Comparison of ENCODE assay signal across 17 cellular contexts in the genomic region with DNA sequence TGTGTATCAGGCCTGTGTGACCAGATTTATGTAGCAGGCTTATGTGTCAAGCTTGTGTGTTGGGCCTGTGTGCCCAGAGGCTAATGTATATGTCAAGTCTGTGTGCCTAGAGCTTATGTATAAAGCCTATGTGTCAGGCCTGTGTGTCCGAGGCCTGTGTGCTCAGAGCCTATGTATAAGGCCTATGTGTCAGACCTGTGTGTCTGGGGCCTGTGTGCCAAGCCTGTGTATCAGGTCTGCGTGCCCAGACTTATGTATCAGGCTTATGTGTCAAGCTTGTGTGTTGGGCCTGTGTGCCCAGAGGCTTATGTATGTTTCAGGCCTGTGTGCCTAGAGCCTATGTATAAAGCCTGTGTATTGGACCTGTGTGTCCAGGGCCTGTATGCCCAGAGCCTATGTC.
DNase-seq lines count a peak whose midpoint lies in the region; ATAC-seq and TF ChIP-seq lines count a peak whose summit lies in the region.
"Had no signal": no experiment of that assay in that cellular context is flagged by ENCODE, and none has a peak within 500 bp of the region (broad histone marks: within the 10 kb centered on the region; RNA-seq: fewer than 3 reads in every experiment).

No MANE protein-coding gene starts in this region.

- no peak for DNase-seq in lower lobe of right lung
- no peak for DNase-seq in upper lobe of left lung
- DNase-seq in substantia nigra (lab: John Stamatoyannopoulos, UW), result no peak
- no peak for DNase-seq in Right ventricle myocardium superior
- DNase-seq: AML-193; C1 segment of cervical spinal cord; CD8-positive, alpha-beta T cell; GDM1; HFFc6; Kasumi-1; NCI-H1694 treated with DMSO at 0.1 percent for 48 hours; NCI-H2081 treated with DMSO at 0.1 percent for 48 hours; NCI-H2171 treated with DMSO at 0.1 percent for 48 hours; NCI-H526 had no signal

- H3K4me1 ChIP-seq in lower lobe of right lung (no peaks in the 10 kb centered on the region), upper lobe of left lung (no peaks in the 10 kb centered on the region)

- whole genome bisulfite sequencing in upper lobe of left lung, 2 donors, result 88 to 93% methylated on average over 2 of the region's 2 CpGs

- intact Hi-C loops in lower lobe of right lung (cut with DNase I), result no loop called here
- intact Hi-C loops in Right ventricle myocardium superior (cut with DNase I), result no loop called here

- H3K27ac ChIP-seq in 22Rv1 (peak overlapping the region; percentile 17; the same call in 1 of the 2 replicates), VCaP (peak overlapping the region; percentile 50; the same call in 1 of the 2 replicates), lower lobe of right lung (no peak overlapping the region), upper lobe of left lung (no peak overlapping the region), substantia nigra (ENCODE audit: low read depth, low read length, poor library complexity, severe bottlenecking) (no peak overlapping the region)

- H3K36me3 ChIP-seq in lower lobe of right lung, result no peaks in the 10 kb centered on the region
- no peaks in the 10 kb centered on the region for H3K36me3 ChIP-seq in upper lobe of left lung

- no peak for TF ChIP-seq POLR2A in upper lobe of left lung (IDR thresholded peaks at IDR 0.05)

- no peak for TF ChIP-seq CTCF in 22Rv1 (IDR thresholded peaks at IDR 0.05)
- no peak for TF ChIP-seq CTCF in VCaP (conservative IDR thresholded peaks at IDR 0.05)
- TF ChIP-seq CTCF in lower lobe of right lung (IDR thresholded peaks at IDR 0.05), result no peak
- TF ChIP-seq CTCF in upper lobe of left lung (IDR thresholded peaks at IDR 0.05), result no peak

- ATAC-seq in lower lobe of right lung (peak; percentile 11 to 22), upper lobe of left lung (ENCODE audit: low FRiP score in 2 of 2) (peak; percentile 10 to 41), GM18867 (IDR thresholded peaks at IDR 0.05; ENCODE audit: unreplicated experiment) (no peak), Right ventricle myocardium superior (ENCODE audit: poor library complexity) (no peak)
- ATAC-seq: CD8-positive, alpha-beta T cell had no signal

- no peak for TF ChIP-seq EP300 in upper lobe of left lung (IDR thresholded peaks at IDR 0.05)

- H3K4me3 ChIP-seq in lower lobe of right lung (no peak overlapping the region), upper lobe of left lung (no peak overlapping the region)

- no peaks in the 10 kb centered on the region for H3K27me3 ChIP-seq in lower lobe of right lung (ENCODE audit: low read depth)
- no peaks in the 10 kb centered on the region for H3K27me3 ChIP-seq in upper lobe of left lung

- H3K9me3 ChIP-seq in lower lobe of right lung (no peaks in the 10 kb centered on the region), upper lobe of left lung (peaks cover 0 to 8% (median 3%) of the 10 kb centered on the region in 4 donors)

Comparison
In these comparisons a context has a peak if more than half of its experiments do, and no peak if none do; other contexts are left out.
1. H3K27ac ChIP-seq: peak in 22Rv1 (single experiment) and VCaP (single experiment); none in lower lobe of right lung (single experiment), upper lobe of left lung (0 of 4) and substantia nigra (single experiment).
2. ATAC-seq: peak in lower lobe of right lung (2 of 2) and upper lobe of left lung (2 of 2); none in GM18867 (single experiment) and Right ventricle myocardium superior (single experiment).